25 cellular contexts compared by ENCODE assay signal in genomic region chr5:156834916-156835315, GRCh38. TPM values are rescaled to one million over a fixed set of nuclear protein-coding genes. Genes with fewer than 3 reads are reported as not detected.
DNase-seq lines count a peak whose midpoint lies in the region; ATAC-seq, FAIRE-seq and TF ChIP-seq lines count a peak whose summit lies in the region.
"Had no signal": no experiment of that assay in that cellular context is flagged by ENCODE, and none has a peak within 500 bp of the region (broad histone marks: within the 10 kb centered on the region; RNA-seq: fewer than 3 reads in every experiment).

No MANE protein-coding gene starts in this region.

- no peaks in the 10 kb centered on the region for H3K27me3 Mint-ChIP-seq in stimulated activated naive CD8-positive, alpha-beta T cell treated with anti-CD3 and anti-CD28 coated beads, Interleukin-15, Interleukin-2, amounts not matched to agents 100 ng/mL and 50 ng/mL, for 24 hours
- no peaks in the 10 kb centered on the region for H3K27me3 Mint-ChIP-seq in stimulated activated naive CD8-positive, alpha-beta T cell treated with anti-CD3 and anti-CD28 coated beads, Interleukin-15, amount 100 ng/mL, for 72 hours

- H3K27ac ChIP-seq in OCI-LY7 (ENCODE audit: low read depth, low read length, poor library complexity, severe bottlenecking), result peak overlapping the region; percentile 83
- H3K27ac ChIP-seq in H1 (ENCODE audit: low read depth, low read length), result no peak overlapping the region
- H3K27ac ChIP-seq in tibial artery, result no peak overlapping the region
- H3K27ac ChIP-seq: PC-9, SJSA1 had no signal

- H3K4me3 ChIP-seq in OCI-LY7 (ENCODE audit: low read depth, low read length, poor library complexity, severe bottlenecking), result peak overlapping the region; percentile 68
- no peak overlapping the region for H3K4me3 ChIP-seq in H1 (ENCODE audit: extremely low read depth in 1 of 4, insufficient read depth in 2 of 4, low read depth in 3 of 4, low read length in 4 of 4)
- no peak overlapping the region for H3K4me3 ChIP-seq in tibial artery
- H3K4me3 ChIP-seq: PC-9, SJSA1 had no signal

- H4K91ac ChIP-seq in H1 (replicated peaks; ENCODE audit: insufficient read length, low read length), result no peak overlapping the region

- H3K4me3 Mint-ChIP-seq in stimulated activated naive CD8-positive, alpha-beta T cell treated with anti-CD3 and anti-CD28 coated beads, Interleukin-15, Interleukin-2, amounts not matched to agents 100 ng/mL and 50 ng/mL, for 24 hours, result no peak overlapping the region
- H3K4me3 Mint-ChIP-seq in stimulated activated naive CD8-positive, alpha-beta T cell treated with anti-CD3 and anti-CD28 coated beads, Interleukin-15, amount 100 ng/mL, for 72 hours, result no peak overlapping the region

- WGBS in H1 (ENCODE audit: extremely low coverage in 1 of 2, insufficient coverage in 1 of 2, insufficient read length in 1 of 2, insufficient replicate concordance in 2 of 2, low coverage in 1 of 2, low lambda C conversion rate in 2 of 2, missing lambda C conversion rate in 1 of 2), 2 experiments, result 81% methylated on average over 6 of the region's 6 CpGs; no CpG with 5 or more reads in 1 of the 2 experiments

- H3K9me3 Mint-ChIP-seq in stimulated activated naive CD8-positive, alpha-beta T cell treated with anti-CD3 and anti-CD28 coated beads, Interleukin-15, Interleukin-2, amounts not matched to agents 100 ng/mL and 50 ng/mL, for 24 hours, result no peaks in the 10 kb centered on the region
- H3K9me3 Mint-ChIP-seq in stimulated activated naive CD8-positive, alpha-beta T cell treated with anti-CD3 and anti-CD28 coated beads, Interleukin-15, amount 100 ng/mL, for 72 hours, result no peaks in the 10 kb centered on the region

- H3K4me2 ChIP-seq in OCI-LY7 (ENCODE audit: low read length) (peak overlapping the region; percentile 72), H1 (ENCODE audit: insufficient read depth in 1 of 2, low read depth in 2 of 2, low read length in 2 of 2) (no peak overlapping the region)
- H3K4me2 ChIP-seq: PC-9 had no signal

- H3K23me2 ChIP-seq in H1 (ENCODE audit: low read depth, low read length), result no peaks in the 10 kb centered on the region; the same call in 1 of the 2 replicates

- H3K14ac ChIP-seq in H1 (ENCODE audit: insufficient read length), result no peak overlapping the region

- H3K79me2 ChIP-seq in OCI-LY7 (ENCODE audit: insufficient read depth, low read depth, low read length), result peaks cover 8% of the 10 kb centered on the region
- H3K79me2 ChIP-seq in H1 (ENCODE audit: control insufficient read depth in 1 of 2, insufficient read depth in 2 of 2, low read length in 2 of 2), result no peaks in the 10 kb centered on the region

- no peaks in the 10 kb centered on the region for H3K36me3 Mint-ChIP-seq in stimulated activated naive CD8-positive, alpha-beta T cell treated with anti-CD3 and anti-CD28 coated beads, Interleukin-15, Interleukin-2, amounts not matched to agents 100 ng/mL and 50 ng/mL, for 24 hours (ENCODE audit: low read depth)

- no peak overlapping the region for H4K8ac ChIP-seq in H1 (ENCODE audit: extremely low read depth, insufficient read depth, low read length)

- no peak for DNase-seq in stimulated activated naive CD8-positive, alpha-beta T cell treated with anti-CD3 and anti-CD28 coated beads, Interleukin-15, amount 100 ng/mL, for 72 hours
- peak; percentile 78 for DNase-seq in OCI-LY7 (ENCODE audit: low spot score)
- DNase-seq in H1 (ENCODE audit: low read depth in 1 of 2, low spot score in 2 of 2), result no peak
- no peak for DNase-seq in tibial artery
- DNase-seq in posterior cingulate gyrus, result no peak
- DNase-seq in NCI-H2107 (lab: John Stamatoyannopoulos, UW), result no peak
- DNase-seq: 8988T; ACHN; BE2C; Calu3; DMS79 treated with DMSO at 0.1 percent for 48 hours; Karpas-422; NCI-H1092 treated with DMSO at 0.1 percent for 48 hours; NCI-H1436; NCI-H187 treated with DMSO at 0.1 percent for 48 hours; NCI-H446; NCI-H524 treated with DMSO at 0.1 percent for 48 hours; NCI-H774; NK-92 treated with Interleukin-12 subunit alpha and Interleukin-12 subunit beta, amount 100 ng/mL, for 24 hours; PC-9; Right ventricle myocardium superior had no signal

- peak overlapping the region; percentile 70 for H2AFZ ChIP-seq in OCI-LY7 (ENCODE audit: low read length)
- H2AFZ ChIP-seq in H1 (ENCODE audit: low read length), result 0 out of 2 replicates have a peak overlapping the region, but pooled peaks have one; percentile 31
- H2AFZ ChIP-seq: PC-9 had no signal

- no peak for TF ChIP-seq POLR2A in H1 (IDR thresholded peaks at IDR 0.05; ENCODE audit: control extremely low read depth in 1 of 2, low read depth in 2 of 2, low read length in 2 of 2)

- no peaks in the 10 kb centered on the region for H4K20me1 ChIP-seq in OCI-LY7 (ENCODE audit: insufficient read depth, low read length)
- H4K20me1 ChIP-seq in H1 (replicated peaks in 1 of 2; ENCODE audit: control insufficient read depth in 1 of 2, insufficient read depth in 2 of 2, low read length in 2 of 2), result no peaks in the 10 kb centered on the region

- no peak overlapping the region for H3K4ac ChIP-seq in H1 (replicated peaks; ENCODE audit: insufficient read length, low read depth, low read length)

- CTCF ChIA-PET in OCI-LY7 (lab: Charles Lee; ENCODE audit: unreplicated experiment) (no interaction called here), H1 (lab: Charles Lee; ENCODE audit: partially characterized antibody) (interaction anchor here (0.8 to 1.6 kb wide), 7 partner anchors 8 to 297 kb away, joined by 3 to 9 read pairs (median 4); no protein-coding TSS in a partner anchor)

- no TSS peak for BruUV-seq in OCI-LY7 (replicated peaks; lab: Mats Ljungman, UMichigan)

- H3K27me3 ChIP-seq in H1 (replicated peaks in 1 of 4; ENCODE audit: control insufficient read depth in 3 of 4, extremely low read depth in 1 of 4, insufficient read depth in 3 of 4, low read length in 3 of 4), result no peaks in the 10 kb centered on the region
- H3K27me3 ChIP-seq in tibial artery, result no peaks in the 10 kb centered on the region
- H3K27me3 ChIP-seq: BE2C, SJSA1 had no signal

- no peak overlapping the region for H4K5ac ChIP-seq in H1 (ENCODE audit: insufficient read length, low read depth, low read length)

- H2AK5ac ChIP-seq in H1 (ENCODE audit: low read depth, low read length), result no peak overlapping the region

- no peak overlapping the region for H3K9ac ChIP-seq in H1 (replicated peaks in 1 of 4; ENCODE audit: extremely low read depth in 1 of 4, low read depth in 3 of 4, low read length in 3 of 4)

- peak overlapping the region; percentile 9 for H3K27ac Mint-ChIP-seq in stimulated activated naive CD8-positive, alpha-beta T cell treated with anti-CD3 and anti-CD28 coated beads, Interleukin-15, Interleukin-2, amounts not matched to agents 100 ng/mL and 50 ng/mL, for 24 hours
- no peak overlapping the region for H3K27ac Mint-ChIP-seq in stimulated activated naive CD8-positive, alpha-beta T cell treated with anti-CD3 and anti-CD28 coated beads, Interleukin-15, amount 100 ng/mL, for 72 hours

- H3K36me3 ChIP-seq in OCI-LY7 (ENCODE audit: insufficient read depth, low read length), result no peaks in the 10 kb centered on the region
- no peaks in the 10 kb centered on the region for H3K36me3 ChIP-seq in H1 (ENCODE audit: control insufficient read depth in 2 of 4, insufficient read depth in 4 of 4, low read length in 3 of 4)
- H3K36me3 ChIP-seq in tibial artery, result no peaks in the 10 kb centered on the region
- H3K36me3 ChIP-seq: BE2C, SJSA1 had no signal

- no peaks in the 10 kb centered on the region for H3K9me3 ChIP-seq in OCI-LY7 (ENCODE audit: low read length)
- H3K9me3 ChIP-seq in H1 (ENCODE audit: insufficient read depth in 2 of 2, low read depth in 1 of 2, low read length in 1 of 2), result no peaks in the 10 kb centered on the region
- no peaks in the 10 kb centered on the region for H3K9me3 ChIP-seq in tibial artery
- H3K9me3 ChIP-seq: BE2C, SJSA1 had no signal

- no peak for TF ChIP-seq RAD21 in H1 (IDR thresholded peaks at IDR 0.05 in 1 of 2, conservative IDR thresholded peaks at IDR 0.05 in 1 of 2; ENCODE audit: low read depth in 2 of 2, low read length in 2 of 2)

- FAIRE-seq in H1 (lab: Jason Lieb, UNC), result no peak
- FAIRE-seq: H54 had no signal

- intact Hi-C loops in OCI-LY7 (cut with micrococcal nuclease; ENCODE audit: unreplicated experiment) (loop anchor here (1.0 kb wide), 1 partner anchor 100 kb away; no protein-coding TSS in a partner anchor), tibial artery (cut with DNase I; ENCODE audit: low total_unique reads) (no loop called here), posterior cingulate gyrus (cut with DNase I) (no loop called here)

- POLR2A ChIA-PET in OCI-LY7 (lab: Charles Lee) (interaction anchor here (0.6 to 6.4 kb wide), 14 partner anchors 8 to 1298 kb away, joined by 3 to 44 read pairs (median 4); partner anchors contain the start of genes MED7 and PPP1R2B), H1 (lab: Charles Lee; ENCODE audit: partially characterized antibody) (no interaction called here)

- H2BK5ac ChIP-seq in H1 (ENCODE audit: low read depth, low read length), result no peak overlapping the region

- H3K79me1 ChIP-seq in H1 (ENCODE audit: low read depth, low read length), result no peaks in the 10 kb centered on the region

- H3K4me1 Mint-ChIP-seq in stimulated activated naive CD8-positive, alpha-beta T cell treated with anti-CD3 and anti-CD28 coated beads, Interleukin-15, Interleukin-2, amounts not matched to agents 100 ng/mL and 50 ng/mL, for 24 hours (ENCODE audit: low read depth), result peaks cover 4% of the 10 kb centered on the region
- H3K4me1 Mint-ChIP-seq in stimulated activated naive CD8-positive, alpha-beta T cell treated with anti-CD3 and anti-CD28 coated beads, Interleukin-15, amount 100 ng/mL, for 72 hours, result peaks cover 6% of the 10 kb centered on the region

- no peak for TF ChIP-seq EP300 in H1 (IDR thresholded peaks at IDR 0.05; ENCODE audit: borderline replicate concordance in 1 of 2, low read depth in 2 of 2, low read length in 2 of 2)

- peak overlapping the region; percentile 9; the same call in 1 of the 2 replicates for H2BK12ac ChIP-seq in H1 (ENCODE audit: low read depth, low read length)

- no peak for ATAC-seq in stimulated activated naive CD8-positive, alpha-beta T cell treated with anti-CD3 and anti-CD28 coated beads, Interleukin-15, amount 100 ng/mL, for 72 hours

- no peak overlapping the region for H3K56ac ChIP-seq in H1 (replicated peaks; ENCODE audit: insufficient read length, low read depth, low read length)

- no peak overlapping the region for H2BK20ac ChIP-seq in H1 (ENCODE audit: low read length)

- H3K4me1 ChIP-seq in OCI-LY7 (ENCODE audit: insufficient read depth, low read length, poor library complexity, severe bottlenecking), result peaks cover 62% of the 10 kb centered on the region
- no peaks in the 10 kb centered on the region for H3K4me1 ChIP-seq in H1 (replicated peaks in 1 of 4; ENCODE audit: control insufficient read depth in 3 of 4, insufficient read depth in 4 of 4, low read length in 3 of 4)
- no peaks in the 10 kb centered on the region for H3K4me1 ChIP-seq in tibial artery
- H3K4me1 ChIP-seq: BE2C, SJSA1 had no signal

- no peak overlapping the region for H2BK15ac ChIP-seq in H1 (ENCODE audit: low read length)

- TF ChIP-seq CTCF in OCI-LY7 (conservative IDR thresholded peaks at IDR 0.05; ENCODE audit: low read length) (no peak), H1 (IDR thresholded peaks at IDR 0.05; ENCODE audit: control extremely low read depth in 1 of 3, insufficient read depth in 1 of 3, low read depth in 1 of 3, low read length in 3 of 3) (no peak), tibial artery (IDR thresholded peaks at IDR 0.05) (no peak)

- H2BK120ac ChIP-seq in H1 (replicated peaks; ENCODE audit: low read depth, low read length), result no peak overlapping the region

- H3K18ac ChIP-seq in H1 (ENCODE audit: extremely low read depth, low read length), result no peak overlapping the region

- H3K23ac ChIP-seq in H1 (ENCODE audit: insufficient read length), result no peak overlapping the region

- no peaks in the 10 kb centered on the region for H3K9me2 ChIP-seq in OCI-LY7 (ENCODE audit: insufficient read depth, low read length)

RNA-seq across cellular contexts. Expression of gene PPP1R2B, which starts 15.2 kb away (rescaled TPM):
- 0.15 TPM in 1 of 2 replicates, not detected in the other for total RNA-seq in OCI-LY7 (2014; rRNA removed; shearing (Covaris generic))
- total RNA-seq in OCI-LY7 (2022), result not detected in 2 replicates
- total RNA-seq in H1 (2021; fragmentation: NEBNext Ultra II Directional; extraction: Animal tissue kit (Norgen Biotek cat#: 25700)), result not detected in 2 replicates
- polyA plus RNA-seq in H1 (2011; rRNA removed), result not detected in 2 replicates
- polyA plus RNA-seq in H1 (2011; cell fraction: cytosol; rRNA removed), result not detected
- not detected for polyA plus RNA-seq in H1 (2011; cell fraction: nucleus; rRNA removed)
- polyA plus RNA-seq in H1 (2012, experiment 1 of 2), result not detected in 4 replicates
- polyA plus RNA-seq in H1 (2012, experiment 2 of 2), result not detected
- 0.02 TPM for polyA plus RNA-seq in H1 (2013, experiment 1 of 2)
- polyA plus RNA-seq in H1 (2013, experiment 2 of 2), result not detected
- not detected in 2 replicates for polyA minus RNA-seq in H1 (2011; rRNA and poly(A)+ RNA removed)
- polyA minus RNA-seq in H1 (2011; cell fraction: cytosol; rRNA and poly(A)+ RNA removed), result not detected
- not detected for polyA minus RNA-seq in H1 (2011; cell fraction: nucleus; rRNA and poly(A)+ RNA removed)
- total RNA-seq: Calu3, HT-29, PC-9, Right ventricle myocardium superior had no signal
